Comparison of ENCODE assay signal across 8 cellular contexts in genomic region chr14:65098586-65098985, GRCh38. TPM values are rescaled to one million over a fixed set of nuclear protein-coding genes. Genes with fewer than 3 reads are reported as not detected.
DNase-seq lines count a peak whose midpoint lies in the region; ATAC-seq and TF ChIP-seq lines count a peak whose summit lies in the region.

No MANE protein-coding gene starts in this region.

- no peak overlapping the region for H2AFZ ChIP-seq in ACC112 (ENCODE audit: low read length, unreplicated experiment)

- H3K9ac ChIP-seq in liver (ENCODE audit: low read depth in 1 of 2, low read length in 2 of 2) (peak overlapping the region; percentile 1 to 73), mesendoderm (ENCODE audit: low read length) (no peak overlapping the region)

- no peak overlapping the region for H2BK15ac ChIP-seq in mesendoderm (replicated peaks; ENCODE audit: low read depth)

- H3K36me3 ChIP-seq in ACC112 (ENCODE audit: insufficient read depth, low read length) (peaks cover 26% of the 10 kb centered on the region), liver (ENCODE audit: control insufficient read depth in 4 of 4, insufficient read depth in 3 of 4, low read depth in 1 of 4, low read length in 3 of 4) (peaks cover under 1 to 13% (median 6%) of the 10 kb centered on the region in 4 donors), mesendoderm (ENCODE audit: control insufficient read depth, insufficient read depth, low read length) (peaks cover 3% of the 10 kb centered on the region)

- DNase-seq in activated naive CD8-positive, alpha-beta T cell treated with anti-CD3 and anti-CD28 coated beads, Interleukin-2, amount 10 ng/mL, durations not matched to agents 7 days and 5 days: no peak
- DNase-seq in T-helper 9 cell (no peak), mesendoderm (no peak), substantia nigra (lab: John Stamatoyannopoulos, UW) (no peak)

- peak in 1 of 2 donors; percentile 12 for TF ChIP-seq RAD21 in liver (IDR thresholded peaks at IDR 0.05)

- no peak for ATAC-seq in activated naive CD8-positive, alpha-beta T cell treated with anti-CD3 and anti-CD28 coated beads, Interleukin-2, amount 10 ng/mL, durations not matched to agents 7 days and 5 days (ENCODE audit: low read depth)
- no peak for ATAC-seq in HG03045 (IDR thresholded peaks at IDR 0.05; ENCODE audit: unreplicated experiment)

- no peaks in the 10 kb centered on the region for H3K36me3 Mint-ChIP-seq in IgD-negative memory B cell
- peaks cover 36% of the 10 kb centered on the region for H3K36me3 Mint-ChIP-seq in activated naive CD8-positive, alpha-beta T cell treated with anti-CD3 and anti-CD28 coated beads, Interleukin-2, amount 10 ng/mL, durations not matched to agents 7 days and 5 days

- H3K4me1 Mint-ChIP-seq in IgD-negative memory B cell: peaks cover 35 to 61% (median 42%) of the 10 kb centered on the region in 3 donors
- peaks cover 61% of the 10 kb centered on the region for H3K4me1 Mint-ChIP-seq in activated naive CD8-positive, alpha-beta T cell treated with anti-CD3 and anti-CD28 coated beads, Interleukin-2, amount 10 ng/mL, durations not matched to agents 7 days and 5 days

- no peaks in the 10 kb centered on the region for H3K9me3 ChIP-seq in liver (ENCODE audit: control insufficient read depth in 4 of 4, low read length in 3 of 4)

- H3K79me2 ChIP-seq in ACC112 (ENCODE audit: control insufficient read depth, insufficient read depth, low read length, unreplicated experiment): peaks cover 82% of the 10 kb centered on the region
- peaks cover 37% of the 10 kb centered on the region for H3K79me2 ChIP-seq in mesendoderm (ENCODE audit: control insufficient read depth, insufficient read depth, low read length)

- H2BK5ac ChIP-seq in mesendoderm (ENCODE audit: low read length): no peak overlapping the region

- H3K56ac ChIP-seq in mesendoderm (ENCODE audit: low read length): no peak overlapping the region

- no peak overlapping the region for H3K4ac ChIP-seq in mesendoderm (ENCODE audit: low read depth, low read length)

- H3K27ac Mint-ChIP-seq in IgD-negative memory B cell: peak overlapping the region; percentile 24 to 91 (median 46)
- peak overlapping the region; percentile 89 for H3K27ac Mint-ChIP-seq in activated naive CD8-positive, alpha-beta T cell treated with anti-CD3 and anti-CD28 coated beads, Interleukin-2, amount 10 ng/mL, durations not matched to agents 7 days and 5 days

- no peak for TF ChIP-seq CTCF in liver (IDR thresholded peaks at IDR 0.05; ENCODE audit: low read depth, low read length, missing input control)

- no peak overlapping the region for H3K23ac ChIP-seq in mesendoderm (ENCODE audit: low read length)

- no peak overlapping the region for H3K18ac ChIP-seq in mesendoderm (ENCODE audit: low read length)

- no peak overlapping the region for H3K4me2 ChIP-seq in mesendoderm (ENCODE audit: low read length)

- H3K9me3 Mint-ChIP-seq in IgD-negative memory B cell: no peaks in the 10 kb centered on the region
- H3K9me3 Mint-ChIP-seq in activated naive CD8-positive, alpha-beta T cell treated with anti-CD3 and anti-CD28 coated beads, Interleukin-2, amount 10 ng/mL, durations not matched to agents 7 days and 5 days: no peaks in the 10 kb centered on the region

- H3K4me3 ChIP-seq in ACC112 (ENCODE audit: low read depth, low read length): peak overlapping the region; percentile 75
- peak overlapping the region in 1 of 3 donors; percentile 30 for H3K4me3 ChIP-seq in liver (ENCODE audit: low read depth in 1 of 3, low read length in 3 of 3)
- H3K4me3 ChIP-seq in mesendoderm (ENCODE audit: low read length): no peak overlapping the region

- H3K27ac ChIP-seq in ACC112 (ENCODE audit: low read depth, low read length): peak overlapping the region; percentile 66
- peak overlapping the region; percentile 25 to 61 for H3K27ac ChIP-seq in liver (ENCODE audit: low read depth in 1 of 2, low read length in 2 of 2)
- H3K27ac ChIP-seq in mesendoderm (ENCODE audit: low read depth, low read length): no peak overlapping the region
- no peak overlapping the region for H3K27ac ChIP-seq in substantia nigra (ENCODE audit: low read depth, low read length, poor library complexity, severe bottlenecking)

- H3K27me3 ChIP-seq in ACC112 (ENCODE audit: insufficient read depth, low read length): no peaks in the 10 kb centered on the region
- no peaks in the 10 kb centered on the region for H3K27me3 ChIP-seq in liver (ENCODE audit: control insufficient read depth in 4 of 4, insufficient read depth in 4 of 4, low read length in 3 of 4)
- H3K27me3 ChIP-seq in mesendoderm (ENCODE audit: insufficient read depth, low read length, poor library complexity): no peaks in the 10 kb centered on the region

- no peak overlapping the region for H2AK5ac ChIP-seq in mesendoderm (ENCODE audit: low read length)

- no peak overlapping the region for H4K8ac ChIP-seq in mesendoderm (ENCODE audit: low read depth, low read length)

- POLR2A ChIA-PET in activated naive CD8-positive, alpha-beta T cell treated with anti-CD3 and anti-CD28 coated beads, Interleukin-2, amount 10 ng/mL, durations not matched to agents 7 days and 5 days (lab: Charles Lee): interaction anchor here (1.0 kb wide), 1 partner anchor 24 kb away, joined by 3 read pairs; no protein-coding TSS in a partner anchor

- H3K27me3 Mint-ChIP-seq in IgD-negative memory B cell: no peaks in the 10 kb centered on the region
- no peaks in the 10 kb centered on the region for H3K27me3 Mint-ChIP-seq in activated naive CD8-positive, alpha-beta T cell treated with anti-CD3 and anti-CD28 coated beads, Interleukin-2, amount 10 ng/mL, durations not matched to agents 7 days and 5 days

- H3K79me1 ChIP-seq in mesendoderm (ENCODE audit: low read length): peaks cover 22% of the 10 kb centered on the region

- H4K5ac ChIP-seq in mesendoderm (ENCODE audit: low read length): no peak overlapping the region

- no peak overlapping the region for H2BK120ac ChIP-seq in mesendoderm (ENCODE audit: low read depth, low read length)

- H3K4me1 ChIP-seq in ACC112 (ENCODE audit: control insufficient read depth, insufficient read depth, low read length, unreplicated experiment) (peaks cover 45% of the 10 kb centered on the region), liver (ENCODE audit: control insufficient read depth in 4 of 4, insufficient read depth in 4 of 4, low read length in 3 of 4) (peaks cover 14 to 50% (median 41%) of the 10 kb centered on the region in 4 donors), mesendoderm (ENCODE audit: control insufficient read depth, low read depth, low read length) (no peaks in the 10 kb centered on the region)

- WGBS in liver: 1% methylated on average over 2 of the region's 2 CpGs
- WGBS in mesendoderm (ENCODE audit: extremely low coverage, insufficient coverage, low lambda C conversion rate): no CpG with 5 or more reads among the region's 2 CpGs

- peak overlapping the region; percentile 54 to 85 (median 82) for H3K4me3 Mint-ChIP-seq in IgD-negative memory B cell
- H3K4me3 Mint-ChIP-seq in activated naive CD8-positive, alpha-beta T cell treated with anti-CD3 and anti-CD28 coated beads, Interleukin-2, amount 10 ng/mL, durations not matched to agents 7 days and 5 days: peak overlapping the region; percentile 88

TF ChIP-seq in liver, 16 proteins besides CTCF, POLR2A, EP300 and RAD21:
- TF ChIP-seq MAX (IDR thresholded peaks at IDR 0.05) (no peak), ATF3 (IDR thresholded peaks at IDR 0.05) (peak; percentile 13), REST (IDR thresholded peaks at IDR 0.05) (no peak), YY1 (IDR thresholded peaks at IDR 0.05) (peak; percentile 47), FOXA2 (IDR thresholded peaks at IDR 0.05) (no peak), GABPA (IDR thresholded peaks at IDR 0.05 in 1 of 2, conservative IDR thresholded peaks at IDR 0.05 in 1 of 2) (peak in 1 of 2 donors; percentile 14), HNF4G (IDR thresholded peaks at IDR 0.05) (no peak), HNF4A (conservative IDR thresholded peaks at IDR 0.05) (no peak), SP1 (IDR thresholded peaks at IDR 0.05) (peak; percentile 38)

RNA-seq across cellular contexts. Expression of gene MAX, which starts 3.7 kb away (rescaled TPM):
- 131 TPM for polyA plus RNA-seq in IgD-negative memory B cell
- 100 to 1,000 TPM; 150 to 155 TPM for total RNA-seq in activated naive CD8-positive, alpha-beta T cell treated with anti-CD3 and anti-CD28 coated beads, Interleukin-2, amount 10 ng/mL, durations not matched to agents 7 days and 5 days
- total RNA-seq in liver: 10 to 100 TPM; 18.9 to 27.0 TPM
- polyA plus RNA-seq in liver: 10 to 100 TPM; 14.8 TPM
- 46.0 TPM for polyA plus RNA-seq in mesendoderm (2013, experiment 1 of 2)
- polyA plus RNA-seq in mesendoderm (2013, experiment 2 of 2): 45.3 TPM

Comparison
In these comparisons a context has a peak if more than half of its experiments do, and no peak if none do; other contexts are left out.
1. H3K27ac ChIP-seq: peak in ACC112 (single experiment) and liver (2 of 2); none in mesendoderm (single experiment) and substantia nigra (single experiment).
2. RNA of gene MAX, which starts 3.7 kb away (total RNA-seq): 150 to 155 TPM in activated naive CD8-positive, alpha-beta T cell treated with anti-CD3 and anti-CD28 coated beads, Interleukin-2, amount 10 ng/mL, durations not matched to agents 7 days and 5 days; 18.9 to 27.0 TPM in liver; every median in the first group is over 4 times any median in the second.